In the genomic region with DNA sequence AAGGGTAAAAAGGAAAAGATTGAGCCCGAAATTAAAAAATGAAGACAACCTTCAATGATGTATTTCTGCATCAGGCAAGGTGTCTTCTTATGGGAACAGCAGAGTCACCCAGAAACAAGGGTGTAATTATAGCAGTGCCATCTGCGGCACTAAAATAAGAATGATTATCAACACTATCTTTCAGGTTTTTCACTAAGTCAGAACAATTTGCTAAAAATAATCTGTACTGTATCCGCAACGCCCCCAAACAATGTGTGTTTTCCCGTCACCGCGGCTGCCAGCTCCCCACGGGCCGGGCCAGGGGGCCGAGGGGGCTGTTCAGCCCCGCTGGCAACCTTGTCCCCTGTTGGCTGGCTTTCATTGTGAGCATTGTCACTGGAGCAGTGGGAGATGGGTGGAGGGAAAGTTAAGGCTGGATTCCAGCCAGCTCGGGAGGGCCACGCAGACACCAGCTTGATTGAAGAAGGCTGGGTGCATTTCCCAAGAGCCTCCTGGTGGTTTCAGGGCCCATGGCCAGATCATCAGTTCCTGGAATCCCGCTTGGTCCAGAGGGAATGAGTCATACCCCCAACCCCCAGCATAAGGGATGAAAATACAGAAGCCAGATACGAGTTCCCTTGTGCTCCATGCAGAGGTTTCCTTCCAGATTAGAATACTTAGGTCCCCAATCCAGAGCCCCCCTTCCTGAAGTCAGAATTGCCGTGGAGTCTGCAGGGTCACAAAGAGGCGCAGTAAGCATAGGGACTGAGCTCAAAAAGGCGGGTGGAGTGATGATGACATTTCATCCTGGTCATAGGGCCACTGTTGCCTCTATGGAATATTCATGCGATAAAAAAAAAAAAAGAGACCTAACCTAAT, we compare ENCODE assay signal across 1 cellular context.
TF ChIP-seq lines count a peak whose summit lies in the region.

No MANE protein-coding gene starts in this region.

TF ChIP-seq in GM12878, 131 proteins besides CTCF, POLR2A, EP300 and RAD21 (continued from another document and continues in another):
- TF ChIP-seq, protein P1, sequence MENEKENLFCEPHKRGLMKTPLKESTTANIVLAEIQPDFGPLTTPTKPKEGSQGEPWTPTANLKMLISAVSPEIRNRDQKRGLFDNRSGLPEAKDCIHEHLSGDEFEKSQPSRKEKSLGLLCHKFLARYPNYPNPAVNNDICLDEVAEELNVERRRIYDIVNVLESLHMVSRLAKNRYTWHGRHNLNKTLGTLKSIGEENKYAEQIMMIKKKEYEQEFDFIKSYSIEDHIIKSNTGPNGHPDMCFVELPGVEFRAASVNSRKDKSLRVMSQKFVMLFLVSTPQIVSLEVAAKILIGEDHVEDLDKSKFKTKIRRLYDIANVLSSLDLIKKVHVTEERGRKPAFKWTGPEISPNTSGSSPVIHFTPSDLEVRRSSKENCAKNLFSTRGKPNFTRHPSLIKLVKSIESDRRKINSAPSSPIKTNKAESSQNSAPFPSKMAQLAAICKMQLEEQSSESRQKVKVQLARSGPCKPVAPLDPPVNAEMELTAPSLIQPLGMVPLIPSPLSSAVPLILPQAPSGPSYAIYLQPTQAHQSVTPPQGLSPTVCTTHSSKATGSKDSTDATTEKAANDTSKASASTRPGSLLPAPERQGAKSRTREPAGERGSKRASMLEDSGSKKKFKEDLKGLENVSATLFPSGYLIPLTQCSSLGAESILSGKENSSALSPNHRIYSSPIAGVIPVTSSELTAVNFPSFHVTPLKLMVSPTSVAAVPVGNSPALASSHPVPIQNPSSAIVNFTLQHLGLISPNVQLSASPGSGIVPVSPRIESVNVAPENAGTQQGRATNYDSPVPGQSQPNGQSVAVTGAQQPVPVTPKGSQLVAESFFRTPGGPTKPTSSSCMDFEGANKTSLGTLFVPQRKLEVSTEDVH (IDR thresholded peaks at IDR 0.05; ENCODE audit: low read depth, partially characterized antibody): no peak
- TF ChIP-seq STAT3 (IDR thresholded peaks at IDR 0.05; ENCODE audit: low read depth, low read length) (peak; percentile 77; the same call in 1 of the 2 replicates), SMC3 (IDR thresholded peaks at IDR 0.05; ENCODE audit: borderline replicate concordance, low read length) (no peak), SIX5 (IDR thresholded peaks at IDR 0.05; ENCODE audit: low read depth, low read length, severe bottlenecking) (no peak), CHD2 (IDR thresholded peaks at IDR 0.05; ENCODE audit: borderline replicate concordance, low read depth, low read length) (0 out of 2 replicates have a peak, but pooled peaks have one; percentile 47), FOXM1 (IDR thresholded peaks at IDR 0.05; ENCODE audit: low read depth, low read length) (0 out of 2 replicates have a peak, but pooled peaks have one; percentile 28), POLR2AphosphoS2 (IDR thresholded peaks at IDR 0.05; ENCODE audit: low read depth, low read length) (no peak), STAT1 (conservative IDR thresholded peaks at IDR 0.05) (no peak), HCFC1 (IDR thresholded peaks at IDR 0.05; ENCODE audit: low read length) (no peak), TCF7 (IDR thresholded peaks at IDR 0.05; ENCODE audit: borderline replicate concordance) (no peak), HDAC2 (IDR thresholded peaks at IDR 0.05) (no peak), ZSCAN29 (IDR thresholded peaks at IDR 0.05) (no peak), SP1 (IDR thresholded peaks at IDR 0.05; ENCODE audit: low read depth, low read length) (peak; percentile 68), MEF2B (IDR thresholded peaks at IDR 0.05; ENCODE audit: partially characterized antibody, poor library complexity, severe bottlenecking) (peak; percentile 98), ETV6 (conservative IDR thresholded peaks at IDR 0.05 in 1 of 2, IDR thresholded peaks at IDR 0.05 in 1 of 2; ENCODE audit: borderline replicate concordance in 1 of 2, low read depth in 1 of 2) (no peak), BRCA1 (IDR thresholded peaks at IDR 0.05; ENCODE audit: low read depth, low read length) (no peak), IKZF1 (conservative IDR thresholded peaks at IDR 0.05) (peak; percentile 95), WRNIP1 (IDR thresholded peaks at IDR 0.05; ENCODE audit: borderline replicate concordance, low read depth, low read length) (no peak), CBX5 (IDR thresholded peaks at IDR 0.05; ENCODE audit: low read depth) (no peak), BMI1 (IDR thresholded peaks at IDR 0.05; ENCODE audit: borderline replicate concordance) (peak; percentile 42; the same call in 1 of the 2 replicates), CBFB (IDR thresholded peaks at IDR 0.05; ENCODE audit: low read depth) (peak; percentile 40; the same call in 1 of the 2 replicates), KAT2A (conservative IDR thresholded peaks at IDR 0.05; ENCODE audit: control insufficient read depth, low read depth, low read length) (no peak), SRF (IDR thresholded peaks at IDR 0.05; ENCODE audit: low read depth in 2 of 2, low read length in 2 of 2) (no peak), SMAD1 (IDR thresholded peaks at IDR 0.05; ENCODE audit: low read depth, partially characterized antibody) (peak; percentile 28), BHLHE40 (IDR thresholded peaks at IDR 0.05; ENCODE audit: borderline replicate concordance in 1 of 2, low read depth in 2 of 2, low read length in 1 of 2) (peak; percentile 79 to 83), CREB1 (IDR thresholded peaks at IDR 0.05; ENCODE audit: low read depth) (no peak), ASH2L (IDR thresholded peaks at IDR 0.05; ENCODE audit: borderline replicate concordance, low read depth) (no peak)
- TF ChIP-seq, protein P2, sequence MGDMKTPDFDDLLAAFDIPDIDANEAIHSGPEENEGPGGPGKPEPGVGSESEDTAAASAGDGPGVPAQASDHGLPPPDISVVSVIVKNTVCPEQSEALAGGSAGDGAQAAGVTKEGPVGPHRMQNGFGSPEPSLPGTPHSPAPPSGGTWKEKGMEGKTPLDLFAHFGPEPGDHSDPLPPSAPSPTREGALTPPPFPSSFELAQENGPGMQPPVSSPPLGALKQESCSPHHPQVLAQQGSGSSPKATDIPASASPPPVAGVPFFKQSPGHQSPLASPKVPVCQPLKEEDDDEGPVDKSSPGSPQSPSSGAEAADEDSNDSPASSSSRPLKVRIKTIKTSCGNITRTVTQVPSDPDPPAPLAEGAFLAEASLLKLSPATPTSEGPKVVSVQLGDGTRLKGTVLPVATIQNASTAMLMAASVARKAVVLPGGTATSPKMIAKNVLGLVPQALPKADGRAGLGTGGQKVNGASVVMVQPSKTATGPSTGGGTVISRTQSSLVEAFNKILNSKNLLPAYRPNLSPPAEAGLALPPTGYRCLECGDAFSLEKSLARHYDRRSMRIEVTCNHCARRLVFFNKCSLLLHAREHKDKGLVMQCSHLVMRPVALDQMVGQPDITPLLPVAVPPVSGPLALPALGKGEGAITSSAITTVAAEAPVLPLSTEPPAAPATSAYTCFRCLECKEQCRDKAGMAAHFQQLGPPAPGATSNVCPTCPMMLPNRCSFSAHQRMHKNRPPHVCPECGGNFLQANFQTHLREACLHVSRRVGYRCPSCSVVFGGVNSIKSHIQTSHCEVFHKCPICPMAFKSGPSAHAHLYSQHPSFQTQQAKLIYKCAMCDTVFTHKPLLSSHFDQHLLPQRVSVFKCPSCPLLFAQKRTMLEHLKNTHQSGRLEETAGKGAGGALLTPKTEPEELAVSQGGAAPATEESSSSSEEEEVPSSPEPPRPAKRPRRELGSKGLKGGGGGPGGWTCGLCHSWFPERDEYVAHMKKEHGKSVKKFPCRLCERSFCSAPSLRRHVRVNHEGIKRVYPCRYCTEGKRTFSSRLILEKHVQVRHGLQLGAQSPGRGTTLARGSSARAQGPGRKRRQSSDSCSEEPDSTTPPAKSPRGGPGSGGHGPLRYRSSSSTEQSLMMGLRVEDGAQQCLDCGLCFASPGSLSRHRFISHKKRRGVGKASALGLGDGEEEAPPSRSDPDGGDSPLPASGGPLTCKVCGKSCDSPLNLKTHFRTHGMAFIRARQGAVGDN (IDR thresholded peaks at IDR 0.05): peak; percentile 75
- TF ChIP-seq, protein P3, sequence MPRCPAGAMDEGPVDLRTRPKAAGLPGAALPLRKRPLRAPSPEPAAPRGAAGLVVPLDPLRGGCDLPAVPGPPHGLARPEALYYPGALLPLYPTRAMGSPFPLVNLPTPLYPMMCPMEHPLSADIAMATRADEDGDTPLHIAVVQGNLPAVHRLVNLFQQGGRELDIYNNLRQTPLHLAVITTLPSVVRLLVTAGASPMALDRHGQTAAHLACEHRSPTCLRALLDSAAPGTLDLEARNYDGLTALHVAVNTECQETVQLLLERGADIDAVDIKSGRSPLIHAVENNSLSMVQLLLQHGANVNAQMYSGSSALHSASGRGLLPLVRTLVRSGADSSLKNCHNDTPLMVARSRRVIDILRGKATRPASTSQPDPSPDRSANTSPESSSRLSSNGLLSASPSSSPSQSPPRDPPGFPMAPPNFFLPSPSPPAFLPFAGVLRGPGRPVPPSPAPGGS (IDR thresholded peaks at IDR 0.05; ENCODE audit: borderline replicate concordance, insufficient read depth, low read depth, low read length, poor library complexity, severe bottlenecking): peak; percentile 39
- TF ChIP-seq, protein P4, sequence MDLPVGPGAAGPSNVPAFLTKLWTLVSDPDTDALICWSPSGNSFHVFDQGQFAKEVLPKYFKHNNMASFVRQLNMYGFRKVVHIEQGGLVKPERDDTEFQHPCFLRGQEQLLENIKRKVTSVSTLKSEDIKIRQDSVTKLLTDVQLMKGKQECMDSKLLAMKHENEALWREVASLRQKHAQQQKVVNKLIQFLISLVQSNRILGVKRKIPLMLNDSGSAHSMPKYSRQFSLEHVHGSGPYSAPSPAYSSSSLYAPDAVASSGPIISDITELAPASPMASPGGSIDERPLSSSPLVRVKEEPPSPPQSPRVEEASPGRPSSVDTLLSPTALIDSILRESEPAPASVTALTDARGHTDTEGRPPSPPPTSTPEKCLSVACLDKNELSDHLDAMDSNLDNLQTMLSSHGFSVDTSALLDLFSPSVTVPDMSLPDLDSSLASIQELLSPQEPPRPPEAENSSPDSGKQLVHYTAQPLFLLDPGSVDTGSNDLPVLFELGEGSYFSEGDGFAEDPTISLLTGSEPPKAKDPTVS (IDR thresholded peaks at IDR 0.05; ENCODE audit: low read depth, low read length): no peak
- TF ChIP-seq, protein P5, sequence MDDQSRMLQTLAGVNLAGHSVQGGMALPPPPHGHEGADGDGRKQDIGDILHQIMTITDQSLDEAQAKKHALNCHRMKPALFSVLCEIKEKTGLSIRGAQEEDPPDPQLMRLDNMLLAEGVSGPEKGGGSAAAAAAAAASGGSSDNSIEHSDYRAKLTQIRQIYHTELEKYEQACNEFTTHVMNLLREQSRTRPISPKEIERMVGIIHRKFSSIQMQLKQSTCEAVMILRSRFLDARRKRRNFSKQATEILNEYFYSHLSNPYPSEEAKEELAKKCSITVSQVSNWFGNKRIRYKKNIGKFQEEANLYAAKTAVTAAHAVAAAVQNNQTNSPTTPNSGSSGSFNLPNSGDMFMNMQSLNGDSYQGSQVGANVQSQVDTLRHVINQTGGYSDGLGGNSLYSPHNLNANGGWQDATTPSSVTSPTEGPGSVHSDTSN (IDR thresholded peaks at IDR 0.05; ENCODE audit: insufficient replicate concordance, low read depth, low read length): no peak
- TF ChIP-seq, protein P6, sequence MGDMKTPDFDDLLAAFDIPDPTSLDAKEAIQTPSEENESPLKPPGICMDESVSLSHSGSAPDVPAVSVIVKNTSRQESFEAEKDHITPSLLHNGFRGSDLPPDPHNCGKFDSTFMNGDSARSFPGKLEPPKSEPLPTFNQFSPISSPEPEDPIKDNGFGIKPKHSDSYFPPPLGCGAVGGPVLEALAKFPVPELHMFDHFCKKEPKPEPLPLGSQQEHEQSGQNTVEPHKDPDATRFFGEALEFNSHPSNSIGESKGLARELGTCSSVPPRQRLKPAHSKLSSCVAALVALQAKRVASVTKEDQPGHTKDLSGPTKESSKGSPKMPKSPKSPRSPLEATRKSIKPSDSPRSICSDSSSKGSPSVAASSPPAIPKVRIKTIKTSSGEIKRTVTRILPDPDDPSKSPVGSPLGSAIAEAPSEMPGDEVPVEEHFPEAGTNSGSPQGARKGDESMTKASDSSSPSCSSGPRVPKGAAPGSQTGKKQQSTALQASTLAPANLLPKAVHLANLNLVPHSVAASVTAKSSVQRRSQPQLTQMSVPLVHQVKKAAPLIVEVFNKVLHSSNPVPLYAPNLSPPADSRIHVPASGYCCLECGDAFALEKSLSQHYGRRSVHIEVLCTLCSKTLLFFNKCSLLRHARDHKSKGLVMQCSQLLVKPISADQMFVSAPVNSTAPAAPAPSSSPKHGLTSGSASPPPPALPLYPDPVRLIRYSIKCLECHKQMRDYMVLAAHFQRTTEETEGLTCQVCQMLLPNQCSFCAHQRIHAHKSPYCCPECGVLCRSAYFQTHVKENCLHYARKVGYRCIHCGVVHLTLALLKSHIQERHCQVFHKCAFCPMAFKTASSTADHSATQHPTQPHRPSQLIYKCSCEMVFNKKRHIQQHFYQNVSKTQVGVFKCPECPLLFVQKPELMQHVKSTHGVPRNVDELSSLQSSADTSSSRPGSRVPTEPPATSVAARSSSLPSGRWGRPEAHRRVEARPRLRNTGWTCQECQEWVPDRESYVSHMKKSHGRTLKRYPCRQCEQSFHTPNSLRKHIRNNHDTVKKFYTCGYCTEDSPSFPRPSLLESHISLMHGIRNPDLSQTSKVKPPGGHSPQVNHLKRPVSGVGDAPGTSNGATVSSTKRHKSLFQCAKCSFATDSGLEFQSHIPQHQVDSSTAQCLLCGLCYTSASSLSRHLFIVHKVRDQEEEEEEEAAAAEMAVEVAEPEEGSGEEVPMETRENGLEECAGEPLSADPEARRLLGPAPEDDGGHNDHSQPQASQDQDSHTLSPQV (IDR thresholded peaks at IDR 0.05): no peak; the same call in 1 of the 2 replicates
- TF ChIP-seq, protein P7, sequence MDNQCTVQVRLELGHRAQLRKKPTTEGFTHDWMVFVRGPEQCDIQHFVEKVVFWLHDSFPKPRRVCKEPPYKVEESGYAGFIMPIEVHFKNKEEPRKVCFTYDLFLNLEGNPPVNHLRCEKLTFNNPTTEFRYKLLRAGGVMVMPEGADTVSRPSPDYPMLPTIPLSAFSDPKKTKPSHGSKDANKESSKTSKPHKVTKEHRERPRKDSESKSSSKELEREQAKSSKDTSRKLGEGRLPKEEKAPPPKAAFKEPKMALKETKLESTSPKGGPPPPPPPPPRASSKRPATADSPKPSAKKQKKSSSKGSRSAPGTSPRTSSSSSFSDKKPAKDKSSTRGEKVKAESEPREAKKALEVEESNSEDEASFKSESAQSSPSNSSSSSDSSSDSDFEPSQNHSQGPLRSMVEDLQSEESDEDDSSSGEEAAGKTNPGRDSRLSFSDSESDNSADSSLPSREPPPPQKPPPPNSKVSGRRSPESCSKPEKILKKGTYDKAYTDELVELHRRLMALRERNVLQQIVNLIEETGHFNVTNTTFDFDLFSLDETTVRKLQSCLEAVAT (IDR thresholded peaks at IDR 0.05): no peak
